11 cellular contexts compared by ENCODE assay signal in genomic region chr14:100019156-100019882, GRCh38. TPM values are rescaled to one million over a fixed set of nuclear protein-coding genes. Genes with fewer than 3 reads are reported as not detected.
DNase-seq lines count a peak whose midpoint lies in the region; ATAC-seq and TF ChIP-seq lines count a peak whose summit lies in the region.
"Had no signal": no experiment of that assay in that cellular context is flagged by ENCODE, and none has a peak within 500 bp of the region (broad histone marks: within the 10 kb centered on the region; RNA-seq: fewer than 3 reads in every experiment).

No MANE protein-coding gene starts in this region.

- no peaks in the 10 kb centered on the region for H3K9me3 Mint-ChIP-seq in WTC11
- H3K9me3 Mint-ChIP-seq: T-helper 1 cell treated with Interleukin-12 subunit alpha and Interleukin-12 subunit beta and Interleukin-4 antibody, amounts not matched to agents 30 μg/mL and 1 μg/mL, for 36 hours had no signal

- H3K27me3 Mint-ChIP-seq in WTC11 (ENCODE audit: low read depth) = no peaks in the 10 kb centered on the region

- no peaks in the 10 kb centered on the region for H3K27me3 ChIP-seq in DND-41 (ENCODE audit: insufficient read depth, low read length, poor library complexity)

- H3K79me2 ChIP-seq in DND-41 (ENCODE audit: insufficient read depth, low read length) = peaks cover 100% of the 10 kb centered on the region

- no peak overlapping the region for H2AFZ ChIP-seq in DND-41 (ENCODE audit: low read depth, low read length)

- POLR2A ChIA-PET in WTC11 (lab: Charles Lee) = no interaction called here

- no peak overlapping the region for H3K4me3 ChIP-seq in DND-41 (ENCODE audit: low read depth in 1 of 2, low read length in 2 of 2)

- TF ChIP-seq CTCF in DND-41 (IDR thresholded peaks at IDR 0.05; ENCODE audit: borderline replicate concordance, extremely low read depth, low read length, poor library complexity, severe bottlenecking) (no peak), WTC11 (IDR thresholded peaks at IDR 0.05) (no peak)

- H3K9me3 ChIP-seq in DND-41 (ENCODE audit: insufficient read depth, low read length, severe bottlenecking) = no peaks in the 10 kb centered on the region

- peaks cover 63% of the 10 kb centered on the region for H4K20me1 ChIP-seq in DND-41 (ENCODE audit: insufficient read depth, low read length)

- no peak overlapping the region for H3K4me3 Mint-ChIP-seq in WTC11
- H3K4me3 Mint-ChIP-seq: T-helper 1 cell treated with Interleukin-12 subunit alpha and Interleukin-12 subunit beta and Interleukin-4 antibody, amounts not matched to agents 30 μg/mL and 1 μg/mL, for 36 hours had no signal

- peaks cover 14% of the 10 kb centered on the region for H3K4me1 Mint-ChIP-seq in WTC11

- no peak overlapping the region for H3K27ac Mint-ChIP-seq in WTC11
- H3K27ac Mint-ChIP-seq: T-helper 1 cell treated with Interleukin-12 subunit alpha and Interleukin-12 subunit beta and Interleukin-4 antibody, amounts not matched to agents 30 μg/mL and 1 μg/mL, for 36 hours had no signal

- 0 out of 2 replicates have a peak overlapping the region, but pooled peaks have one; percentile 16 for H3K27ac ChIP-seq in DND-41 (ENCODE audit: low read length)

- ATAC-seq in DND-41 (ENCODE audit: insufficient read depth, low read depth) (peak; percentile 59), WTC11 (peak; percentile 58), left cardiac atrium (peak; percentile 46 to 63)

- CTCF ChIA-PET in WTC11 (lab: Charles Lee) = interaction anchor here (0.7 to 1.3 kb wide), 4 partner anchors 36 to 89 kb away, joined by 3 to 6 read pairs (median 4); no protein-coding TSS in a partner anchor

- H3K36me3 Mint-ChIP-seq in WTC11 = no peaks in the 10 kb centered on the region

- intact Hi-C loops in left cardiac atrium (cut with DNase I) = no loop called here

- peaks cover 25% of the 10 kb centered on the region for H3K4me1 ChIP-seq in DND-41 (ENCODE audit: insufficient read depth, low read length)

- DNase-seq in DND-41 = peak; percentile 20
- no peak for DNase-seq in WTC11 (ENCODE audit: low spot score)
- no peak for DNase-seq in left cardiac atrium
- DNase-seq in occipital lobe (lab: John Stamatoyannopoulos, UW) = peak; percentile 36
- no peak for DNase-seq in NCI-H1105 treated with DMSO at 0.1 percent for 48 hours (lab: John Stamatoyannopoulos, UW)
- no peak for DNase-seq in SKM-1 (lab: John Stamatoyannopoulos, UW; ENCODE audit: unreplicated experiment)
- DNase-seq in SKM-1 treated with dmso at 0.1 percent for 144 hours (lab: John Stamatoyannopoulos, UW; ENCODE audit: unreplicated experiment) = no peak
- DNase-seq in activated CD4-positive, alpha-beta T cell treated with anti-CD3 and anti-CD28 coated beads, Interleukin-2, amount 50 U/mL, for 4 hours = no peak
- DNase-seq: activated T-cell treated with anti-CD3 and anti-CD28 coated beads, Interleukin-2, amount 50 U/mL, for 1 hour; NCI-H446 had no signal

- no peak overlapping the region for H3K9ac ChIP-seq in DND-41 (ENCODE audit: low read depth, low read length)

- H3K36me3 ChIP-seq in DND-41 (ENCODE audit: insufficient read depth, low read length) = 0 out of 2 replicates have a peak, but pooled peaks cover 15% of the 10 kb centered on the region

- H3K4me2 ChIP-seq in DND-41 (ENCODE audit: insufficient read depth, low read length) = no peak overlapping the region

TF ChIP-seq in WTC11, 78 proteins besides CTCF, POLR2A, EP300 and RAD21 (continues in another document):
- TF ChIP-seq E2F1 (CRISPR knock-in tag; IDR thresholded peaks at IDR 0.05) = no peak
- no peak for TF ChIP-seq ZNF512 (CRISPR knock-in tag; IDR thresholded peaks at IDR 0.05; ENCODE audit: borderline replicate concordance)
- TF ChIP-seq, protein P1, sequence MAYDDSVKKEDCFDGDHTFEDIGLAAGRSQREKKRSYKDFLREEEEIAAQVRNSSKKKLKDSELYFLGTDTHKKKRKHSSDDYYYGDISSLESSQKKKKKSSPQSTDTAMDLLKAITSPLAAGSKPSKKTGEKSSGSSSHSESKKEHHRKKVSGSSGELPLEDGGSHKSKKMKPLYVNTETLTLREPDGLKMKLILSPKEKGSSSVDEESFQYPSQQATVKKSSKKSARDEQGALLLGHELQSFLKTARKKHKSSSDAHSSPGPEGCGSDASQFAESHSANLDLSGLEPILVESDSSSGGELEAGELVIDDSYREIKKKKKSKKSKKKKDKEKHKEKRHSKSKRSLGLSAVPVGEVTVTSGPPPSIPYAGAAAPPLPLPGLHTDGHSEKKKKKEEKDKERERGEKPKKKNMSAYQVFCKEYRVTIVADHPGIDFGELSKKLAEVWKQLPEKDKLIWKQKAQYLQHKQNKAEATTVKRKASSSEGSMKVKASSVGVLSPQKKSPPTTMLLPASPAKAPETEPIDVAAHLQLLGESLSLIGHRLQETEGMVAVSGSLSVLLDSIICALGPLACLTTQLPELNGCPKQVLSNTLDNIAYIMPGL (CRISPR knock-in tag; IDR thresholded peaks at IDR 0.05) = no peak
- TF ChIP-seq, protein P2, sequence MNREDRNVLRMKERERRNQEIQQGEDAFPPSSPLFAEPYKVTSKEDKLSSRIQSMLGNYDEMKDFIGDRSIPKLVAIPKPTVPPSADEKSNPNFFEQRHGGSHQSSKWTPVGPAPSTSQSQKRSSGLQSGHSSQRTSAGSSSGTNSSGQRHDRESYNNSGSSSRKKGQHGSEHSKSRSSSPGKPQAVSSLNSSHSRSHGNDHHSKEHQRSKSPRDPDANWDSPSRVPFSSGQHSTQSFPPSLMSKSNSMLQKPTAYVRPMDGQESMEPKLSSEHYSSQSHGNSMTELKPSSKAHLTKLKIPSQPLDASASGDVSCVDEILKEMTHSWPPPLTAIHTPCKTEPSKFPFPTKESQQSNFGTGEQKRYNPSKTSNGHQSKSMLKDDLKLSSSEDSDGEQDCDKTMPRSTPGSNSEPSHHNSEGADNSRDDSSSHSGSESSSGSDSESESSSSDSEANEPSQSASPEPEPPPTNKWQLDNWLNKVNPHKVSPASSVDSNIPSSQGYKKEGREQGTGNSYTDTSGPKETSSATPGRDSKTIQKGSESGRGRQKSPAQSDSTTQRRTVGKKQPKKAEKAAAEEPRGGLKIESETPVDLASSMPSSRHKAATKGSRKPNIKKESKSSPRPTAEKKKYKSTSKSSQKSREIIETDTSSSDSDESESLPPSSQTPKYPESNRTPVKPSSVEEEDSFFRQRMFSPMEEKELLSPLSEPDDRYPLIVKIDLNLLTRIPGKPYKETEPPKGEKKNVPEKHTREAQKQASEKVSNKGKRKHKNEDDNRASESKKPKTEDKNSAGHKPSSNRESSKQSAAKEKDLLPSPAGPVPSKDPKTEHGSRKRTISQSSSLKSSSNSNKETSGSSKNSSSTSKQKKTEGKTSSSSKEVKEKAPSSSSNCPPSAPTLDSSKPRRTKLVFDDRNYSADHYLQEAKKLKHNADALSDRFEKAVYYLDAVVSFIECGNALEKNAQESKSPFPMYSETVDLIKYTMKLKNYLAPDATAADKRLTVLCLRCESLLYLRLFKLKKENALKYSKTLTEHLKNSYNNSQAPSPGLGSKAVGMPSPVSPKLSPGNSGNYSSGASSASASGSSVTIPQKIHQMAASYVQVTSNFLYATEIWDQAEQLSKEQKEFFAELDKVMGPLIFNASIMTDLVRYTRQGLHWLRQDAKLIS (CRISPR knock-in tag; IDR thresholded peaks at IDR 0.05; ENCODE audit: borderline replicate concordance) = no peak
- no peak for TF ChIP-seq ZNF232 (CRISPR knock-in tag; IDR thresholded peaks at IDR 0.05)
- no peak for TF ChIP-seq ZNF671 (CRISPR knock-in tag; IDR thresholded peaks at IDR 0.05)
- no peak for TF ChIP-seq HMGA2 (CRISPR knock-in tag; IDR thresholded peaks at IDR 0.05)

RNA-seq across cellular contexts. Expression of gene EVL, which starts 45.9 kb away (rescaled TPM):
- total RNA-seq in WTC11 (2021) = 60.8 to 62.3 TPM (median 61.5 TPM) in 3 replicates
- total RNA-seq in left cardiac atrium = 10 to 100 TPM; 48.3 to 58.8 TPM
- 76.1 TPM for total RNA-seq in occipital lobe

Comparison
In these comparisons a context has a peak if more than half of its experiments do, and no peak if none do; other contexts are left out.
1. DNase-seq: peak in DND-41 (single experiment) and occipital lobe (single experiment); none in WTC11 (single experiment), left cardiac atrium (single experiment), NCI-H1105 treated with DMSO at 0.1 percent for 48 hours (single experiment), SKM-1 (single experiment), SKM-1 treated with dmso at 0.1 percent for 144 hours (single experiment) and activated CD4-positive, alpha-beta T cell treated with anti-CD3 and anti-CD28 coated beads, Interleukin-2, amount 50 U/mL, for 4 hours (0 of 2).
2. Peak in every context shown above with its lines, with median percentiles within 50 percentile points of each other: ATAC-seq.